17 cellular contexts compared by ENCODE assay signal in the genomic region with DNA sequence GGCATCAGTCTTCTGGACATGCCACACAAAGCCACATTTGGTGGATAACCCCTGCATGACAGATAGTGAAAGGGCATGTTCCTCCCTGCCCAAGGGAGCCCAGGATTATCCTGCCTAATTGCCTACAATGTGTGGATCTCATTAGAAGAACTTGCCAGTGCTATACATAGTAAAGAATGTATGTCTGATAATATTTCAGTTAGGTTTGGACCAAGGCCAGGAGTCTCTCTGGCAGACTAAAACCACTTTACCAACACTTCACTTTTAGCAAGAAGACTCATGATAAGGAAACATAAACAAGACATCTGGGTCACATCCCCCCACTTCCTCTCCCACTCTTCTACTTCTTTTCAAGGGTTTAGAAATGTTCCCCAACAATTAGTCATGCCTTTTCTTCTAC.
DNase-seq lines count a peak whose midpoint lies in the region; ATAC-seq, FAIRE-seq and TF ChIP-seq lines count a peak whose summit lies in the region.
"Had no signal": no experiment of that assay in that cellular context is flagged by ENCODE, and none has a peak within 500 bp of the region (broad histone marks: within the 10 kb centered on the region; RNA-seq: fewer than 3 reads in every experiment).

No MANE protein-coding gene starts in this region.

- no peak for ATAC-seq in GM18498 (IDR thresholded peaks at IDR 0.05; ENCODE audit: unreplicated experiment)
- ATAC-seq in GM18505 (IDR thresholded peaks at IDR 0.05; ENCODE audit: unreplicated experiment), result no peak

- POLR2A ChIA-PET in SK-N-SH (lab: Yijun Ruan, JAX), result interaction anchor here (0.6 kb wide), 1 partner anchor 91 kb away, joined by 4 read pairs; no protein-coding TSS in a partner anchor

- H3K4me2 ChIP-seq in KMS-11 (peak overlapping the region; percentile 20; the same call in 1 of the 2 replicates), SK-N-SH (no peak overlapping the region)

- no peak overlapping the region for H2AFZ ChIP-seq in KMS-11 (ENCODE audit: low read depth)
- H2AFZ ChIP-seq in SK-N-SH (ENCODE audit: low read depth), result no peak overlapping the region

- H3K9ac ChIP-seq in KMS-11 (no peak overlapping the region), SK-N-SH (no peak overlapping the region)

- H3K79me2 ChIP-seq in KMS-11 (ENCODE audit: insufficient read depth, low read depth) (no peaks in the 10 kb centered on the region), SK-N-SH (ENCODE audit: insufficient read depth) (no peaks in the 10 kb centered on the region)

- CTCF ChIA-PET in SK-N-SH (lab: Yijun Ruan, JAX), result no interaction called here

- no peaks in the 10 kb centered on the region for H3F3A ChIP-seq in SK-N-SH (replicated peaks; ENCODE audit: insufficient read depth)

- no peak for TF ChIP-seq RAD21 in SK-N-SH (IDR thresholded peaks at IDR 0.05; ENCODE audit: low read length)

- H3K4me1 ChIP-seq in KMS-11 (ENCODE audit: low read depth, poor library complexity, severe bottlenecking), result peaks cover 10% of the 10 kb centered on the region
- H3K4me1 ChIP-seq in SK-N-SH (ENCODE audit: control insufficient read depth in 1 of 2, insufficient read depth in 2 of 2, low read depth in 1 of 2, low read length in 1 of 2), result peaks cover 0 to 3% of the 10 kb centered on the region in 2 experiments; a peak in 1 of 4 replicates
- H3K4me1 ChIP-seq: prostate gland had no signal

- TF ChIP-seq CTCF in KMS-11 (conservative IDR thresholded peaks at IDR 0.05; ENCODE audit: low read depth, low read length), result no peak
- no peak for TF ChIP-seq CTCF in SK-N-SH (IDR thresholded peaks at IDR 0.05)

- H3K27me3 ChIP-seq in KMS-11 (ENCODE audit: insufficient read depth, low read depth) (no peaks in the 10 kb centered on the region), SK-N-SH (ENCODE audit: insufficient read depth) (no peaks in the 10 kb centered on the region)

- in situ Hi-C loops in ACHN (cut with HindIII; ENCODE audit: low pct_ligation_motif_present, low pct_unique_long_range_greater_than_20kb, low sequenced_read_pairs), result no loop called here

- H3K36me3 ChIP-seq in KMS-11 (ENCODE audit: insufficient read depth) (no peaks in the 10 kb centered on the region), SK-N-SH (replicated peaks in 1 of 2; ENCODE audit: control insufficient read depth in 1 of 2, insufficient read depth in 2 of 2, low read length in 1 of 2) (no peaks in the 10 kb centered on the region)
- H3K36me3 ChIP-seq: prostate gland had no signal

- FAIRE-seq in H54 (lab: Jason Lieb, UNC), result no peak
- FAIRE-seq: urothelium cell line had no signal

- no peaks in the 10 kb centered on the region for H3K9me3 ChIP-seq in SK-N-SH
- H3K9me3 ChIP-seq: prostate gland had no signal

- H3K9me2 ChIP-seq in SK-N-SH, result no peaks in the 10 kb centered on the region

- TF ChIP-seq EP300 in SK-N-SH (IDR thresholded peaks at IDR 0.05; ENCODE audit: borderline replicate concordance in 1 of 2, low read depth in 1 of 2, low read length in 1 of 2), result no peak

- H4K20me1 ChIP-seq in KMS-11 (ENCODE audit: insufficient read depth) (no peaks in the 10 kb centered on the region), SK-N-SH (ENCODE audit: insufficient read depth) (no peaks in the 10 kb centered on the region)

- DNase-seq in DMS53 (lab: John Stamatoyannopoulos, UW) (peak; percentile 40), SK-N-SH (peak; percentile 16), glomerular visceral epithelial cell (ENCODE audit: extremely low spot score) (peak; percentile 17), H54 (ENCODE audit: insufficient read length, low spot score) (no peak), ACHN (no peak)
- DNase-seq: activated effector memory CD4-positive, alpha-beta T cell treated with Interleukin-2 at 50 U/mL for 16 hours; DMS153; effector CD4-positive, alpha-beta T cell; H9; islet precursor cell; NCI-H748 treated with DMSO at 0.1 percent for 48 hours had no signal

- TF ChIP-seq POLR2A in H54 (IDR thresholded peaks at IDR 0.05; ENCODE audit: low read depth, low read length), result no peak
- no peak for TF ChIP-seq POLR2A in GM18505 (IDR thresholded peaks at IDR 0.05; ENCODE audit: borderline replicate concordance, extremely low read depth, insufficient read depth, insufficient read length)

- H3K27ac ChIP-seq in KMS-11 (no peak overlapping the region), SK-N-SH (ENCODE audit: low read depth in 2 of 2, low read length in 1 of 2) (no peak overlapping the region)
- H3K27ac ChIP-seq: prostate gland, VCaP had no signal

- no peak overlapping the region for H3K4me3 ChIP-seq in KMS-11 (IDR thresholded peaks at IDR 0.05; ENCODE audit: insufficient read depth, low read depth, low read length)
- H3K4me3 ChIP-seq in SK-N-SH (ENCODE audit: low read depth in 2 of 2, low read length in 1 of 2), result no peak overlapping the region
- H3K4me3 ChIP-seq: prostate gland had no signal

TF ChIP-seq in SK-N-SH, 30 proteins besides CTCF, POLR2A, EP300 and RAD21:
- TF ChIP-seq, protein P1, sequence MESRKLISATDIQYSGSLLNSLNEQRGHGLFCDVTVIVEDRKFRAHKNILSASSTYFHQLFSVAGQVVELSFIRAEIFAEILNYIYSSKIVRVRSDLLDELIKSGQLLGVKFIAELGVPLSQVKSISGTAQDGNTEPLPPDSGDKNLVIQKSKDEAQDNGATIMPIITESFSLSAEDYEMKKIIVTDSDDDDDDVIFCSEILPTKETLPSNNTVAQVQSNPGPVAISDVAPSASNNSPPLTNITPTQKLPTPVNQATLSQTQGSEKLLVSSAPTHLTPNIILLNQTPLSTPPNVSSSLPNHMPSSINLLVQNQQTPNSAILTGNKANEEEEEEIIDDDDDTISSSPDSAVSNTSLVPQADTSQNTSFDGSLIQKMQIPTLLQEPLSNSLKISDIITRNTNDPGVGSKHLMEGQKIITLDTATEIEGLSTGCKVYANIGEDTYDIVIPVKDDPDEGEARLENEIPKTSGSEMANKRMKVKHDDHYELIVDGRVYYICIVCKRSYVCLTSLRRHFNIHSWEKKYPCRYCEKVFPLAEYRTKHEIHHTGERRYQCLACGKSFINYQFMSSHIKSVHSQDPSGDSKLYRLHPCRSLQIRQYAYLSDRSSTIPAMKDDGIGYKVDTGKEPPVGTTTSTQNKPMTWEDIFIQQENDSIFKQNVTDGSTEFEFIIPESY (IDR thresholded peaks at IDR 0.05; ENCODE audit: borderline replicate concordance, low read depth), result no peak
- TF ChIP-seq GATA2 (CRISPR knock-in tag; IDR thresholded peaks at IDR 0.05) (no peak), TAF1 (IDR thresholded peaks at IDR 0.05; ENCODE audit: borderline replicate concordance, low read depth, low read length) (no peak), RXRA (IDR thresholded peaks at IDR 0.05; ENCODE audit: borderline replicate concordance, low read depth) (no peak), NFIC (IDR thresholded peaks at IDR 0.05; ENCODE audit: borderline replicate concordance) (no peak), POLR2AphosphoS5 (IDR thresholded peaks at IDR 0.05; ENCODE audit: low read depth, low read length) (no peak), FOSL2 (IDR thresholded peaks at IDR 0.05; ENCODE audit: borderline replicate concordance, low read depth) (no peak), TCF12 (IDR thresholded peaks at IDR 0.05) (no peak), FOXM1 (IDR thresholded peaks at IDR 0.05; ENCODE audit: low read depth) (no peak)

Comparison
In these comparisons a context has a peak if more than half of its experiments do, and no peak if none do; other contexts are left out.
1. DNase-seq: peak in DMS53 (single experiment), SK-N-SH (single experiment) and glomerular visceral epithelial cell (single experiment); none in H54 (single experiment) and ACHN (single experiment).